18 cellular contexts compared by ENCODE assay signal in genomic region chr19:19227217-19227616, GRCh38. TPM values are rescaled to one million over a fixed set of nuclear protein-coding genes. Genes with fewer than 3 reads are reported as not detected.
A peak's percentile ranks its signal among the peaks of the same experiment; 100 is the strongest.
DNase-seq lines count a peak whose midpoint lies in the region; ATAC-seq and TF ChIP-seq lines count a peak whose summit lies in the region.
"Had no signal": no experiment of that assay in that cellular context is flagged by ENCODE, and none has a peak within 500 bp of the region (broad histone marks: within the 10 kb centered on the region; RNA-seq: fewer than 3 reads in every experiment).

No MANE protein-coding gene starts in this region.

- H3K4me1 ChIP-seq in osteoblast (ENCODE audit: insufficient read depth, low read length), result no peaks in the 10 kb centered on the region
- H3K4me1 ChIP-seq: Caco-2 had no signal

- no peaks in the 10 kb centered on the region for H3K36me3 Mint-ChIP-seq in WTC11
- H3K36me3 Mint-ChIP-seq: CD8-positive, alpha-beta T cell had no signal

- no peaks in the 10 kb centered on the region for H3K79me2 ChIP-seq in osteoblast (ENCODE audit: insufficient read depth, low read length)

- H4K20me1 ChIP-seq in osteoblast (ENCODE audit: insufficient read depth, low read length), result no peaks in the 10 kb centered on the region

- POLR2A ChIA-PET in WTC11 (lab: Charles Lee), result no interaction called here

- in situ Hi-C loops in GM13976 (cut with MboI; ENCODE audit: low sequenced_read_pairs, unreplicated experiment), result no loop called here

- no peaks in the 10 kb centered on the region for H3K36me3 ChIP-seq in osteoblast (ENCODE audit: insufficient read depth, low read length)
- H3K36me3 ChIP-seq: BLaER1 treated with 17β-estradiol and CSF1 and Interleukin-3, amounts not matched to agents 10 nM and 100 nM had no signal

- no peak overlapping the region for H3K4me3 ChIP-seq in osteoblast (ENCODE audit: insufficient read depth, low read length)
- H3K4me3 ChIP-seq: A549; BLaER1 treated with 17β-estradiol and CSF1 and Interleukin-3, amounts not matched to agents 10 nM and 100 nM had no signal

- H3K9me3 Mint-ChIP-seq in WTC11, result no peaks in the 10 kb centered on the region
- H3K9me3 Mint-ChIP-seq: CD4-positive, alpha-beta T cell; CD8-positive, alpha-beta T cell had no signal

- H3K4me1 Mint-ChIP-seq in WTC11, result peaks cover 2% of the 10 kb centered on the region

- ATAC-seq in WTC11 (no peak), HG03139 (IDR thresholded peaks at IDR 0.05; ENCODE audit: unreplicated experiment) (no peak), GM19328 (IDR thresholded peaks at IDR 0.05; ENCODE audit: unreplicated experiment) (no peak)
- ATAC-seq: A549; CD8-positive, alpha-beta T cell had no signal

- H3K27me3 ChIP-seq in osteoblast (ENCODE audit: insufficient read depth, low read length), result peaks cover 15% of the 10 kb centered on the region

- CTCF ChIA-PET in WTC11 (lab: Charles Lee), result interaction anchor here (0.9 kb wide), 1 partner anchor 11 kb away, joined by 3 read pairs; no protein-coding TSS in a partner anchor

- peak; percentile 32 for DNase-seq in GM13976 (ENCODE audit: low spot score)
- no peak for DNase-seq in WTC11 (ENCODE audit: low spot score)
- DNase-seq in osteoblast (ENCODE audit: insufficient read length, low spot score, missing footprints), result peak; percentile 71
- DNase-seq: AML-193; Caco-2; Calu3; CD4-positive, alpha-beta T cell; CD8-positive, alpha-beta T cell; DMS79 treated with DMSO at 0.1 percent for 48 hours; GF-D8 had no signal

- H3K4me3 Mint-ChIP-seq in WTC11, result no peak overlapping the region
- H3K4me3 Mint-ChIP-seq: B cell; CD4-positive, alpha-beta T cell; CD8-positive, alpha-beta T cell had no signal

- H3K9me3 ChIP-seq in osteoblast (ENCODE audit: low read depth, low read length), result no peaks in the 10 kb centered on the region
- H3K9me3 ChIP-seq: A549; BLaER1 treated with 17β-estradiol and CSF1 and Interleukin-3, amounts not matched to agents 10 nM and 100 nM; Caco-2 had no signal

- no peak overlapping the region for H2AFZ ChIP-seq in osteoblast (ENCODE audit: low read length)

- TF ChIP-seq CTCF in GM13976 (IDR thresholded peaks at IDR 0.05; ENCODE audit: borderline replicate concordance, control extremely low read depth, extremely low read depth, insufficient read depth, missing control alignments) (no peak), WTC11 (IDR thresholded peaks at IDR 0.05) (no peak), osteoblast (IDR thresholded peaks at IDR 0.05; ENCODE audit: extremely low read depth, low read depth, low read length) (no peak)

- H3K27ac Mint-ChIP-seq in WTC11, result no peak overlapping the region
- H3K27ac Mint-ChIP-seq: B cell; CD4-positive, alpha-beta T cell; CD8-positive, alpha-beta T cell had no signal

- H3K4me2 ChIP-seq in osteoblast (ENCODE audit: insufficient read depth, low read length), result no peak overlapping the region
- H3K4me2 ChIP-seq: A549; BLaER1 treated with 17β-estradiol and CSF1 and Interleukin-3, amounts not matched to agents 10 nM and 100 nM had no signal

- H3K27ac ChIP-seq in osteoblast (ENCODE audit: low read depth, low read length), result no peak overlapping the region
- H3K27ac ChIP-seq: 22Rv1; A549; BLaER1 treated with 17β-estradiol and CSF1 and Interleukin-3, amounts not matched to agents 10 nM and 100 nM; C4-2B had no signal

- H3K27me3 Mint-ChIP-seq in WTC11 (ENCODE audit: low read depth), result peaks cover 57% of the 10 kb centered on the region

TF ChIP-seq in WTC11, 78 proteins besides CTCF, POLR2A, EP300 and RAD21:
- TF ChIP-seq NFYB (CRISPR knock-in tag; conservative IDR thresholded peaks at IDR 0.05; ENCODE audit: low read depth), result 0 out of 2 replicates have a peak, but pooled peaks have one; percentile 7
- no peak for TF ChIP-seq FOXK1 (CRISPR knock-in tag; IDR thresholded peaks at IDR 0.05)

RNA-seq across cellular contexts. Expression of gene NCAN, which starts 15.5 kb away (rescaled TPM):
- total RNA-seq in WTC11 (2021) (1.9 to 3.0 TPM (median 2.5 TPM) in 3 replicates), osteoblast (under 0.01 TPM in 1 of 2 replicates, not detected in the other)
- total RNA-seq: A172; B cell; Caco-2; Calu3; CD4-positive, alpha-beta T cell; CD8-positive, alpha-beta T cell had no signal

RNA-seq across cellular contexts. Expression of gene NR2C2AP, which starts 24.0 kb away (rescaled TPM):
- total RNA-seq in WTC11 (2021) (22.7 to 24.9 TPM (median 23.4 TPM) in 3 replicates), osteoblast (6.2 and 6.5 TPM in 2 replicates)

RNA-seq across cellular contexts. Expression of gene RFXANK, which starts 35.2 kb away (rescaled TPM):
- total RNA-seq in WTC11 (2021) (78.1 to 87.1 TPM (median 78.7 TPM) in 3 replicates), osteoblast (37.4 and 47.4 TPM in 2 replicates)

RNA-seq across cellular contexts. Expression of gene BORCS8, which starts 35.3 kb away (rescaled TPM):
- 18.4 to 24.2 TPM (median 20.9 TPM) in 3 replicates for total RNA-seq in WTC11 (2021)
- total RNA-seq in osteoblast, result 16.2 and 17.4 TPM in 2 replicates

RNA-seq across cellular contexts. Expression of gene TM6SF2, which starts 45.9 kb away (rescaled TPM):
- total RNA-seq in WTC11 (2021), result 4.5 to 7.6 TPM (median 6.0 TPM) in 3 replicates
- 0.29 and 0.36 TPM in 2 replicates for total RNA-seq in osteoblast
- total RNA-seq: A172; B cell; Calu3; CD4-positive, alpha-beta T cell; CD8-positive, alpha-beta T cell had no signal
